Comparison of ENCODE assay signal across 7 cellular contexts in genomic region chr15:58603927-58604326, GRCh38.
DNase-seq lines count a peak whose midpoint lies in the region; ATAC-seq, FAIRE-seq and TF ChIP-seq lines count a peak whose summit lies in the region.
"Not testable (repeated sequence)": the region's sequence is repeated elsewhere in the genome, so short reads cannot be mapped to it uniquely, and the experiment has no call there.

No MANE protein-coding gene starts in this region.

- H2AFZ ChIP-seq in PC-3 (ENCODE audit: low read length); hepatocyte: not testable (repeated sequence)

- WGBS in hepatocyte (ENCODE audit: low lambda C conversion rate, missing lambda C conversion rate), result 91% methylated on average over 8 of the region's 8 CpGs
- WGBS in pancreas, 2 donors, result 67 to 79% methylated on average over 8 of the region's 8 CpGs

- peaks cover 17% of the 10 kb centered on the region for H3K4me1 ChIP-seq in Caco-2
- H3K4me1 ChIP-seq in PC-3 (ENCODE audit: insufficient read depth, low read length), result peaks cover 29% of the 10 kb centered on the region
- not testable (repeated sequence) for H3K4me1 ChIP-seq in hepatocyte (ENCODE audit: insufficient read depth); pancreas

- H3K36me3 ChIP-seq in Caco-2 (ENCODE audit: control insufficient read depth, insufficient read depth, low read length); PC-3 (ENCODE audit: low read depth, low read length); hepatocyte (replicated peaks; ENCODE audit: insufficient read depth, low read depth); pancreas: not testable (repeated sequence)
- H3K36me3 ChIP-seq in WERI-Rb-1, result peaks cover 20% of the 10 kb centered on the region

- BruUV-seq in Caco-2 (replicated peaks; lab: Mats Ljungman, UMichigan), result TSS peak; percentile 87
- BruUV-seq in PC-3 (replicated peaks; lab: Mats Ljungman, UMichigan), result TSS peak; percentile 56

- POLR2A ChIA-PET in Caco-2 (lab: Charles Lee), result interaction anchor here (0.5 to 1.1 kb wide), 4 partner anchors 38 to 167 kb away, joined by 3 to 6 read pairs (median 4); partner anchors contain the start of gene MINDY2
- POLR2A ChIA-PET in PC-3 (lab: Charles Lee; ENCODE audit: unreplicated experiment), result interaction anchor here (0.6 kb wide), 1 partner anchor 70 kb away, joined by 3 read pairs; no protein-coding TSS in a partner anchor

- H4K20me1 ChIP-seq in PC-3 (ENCODE audit: low read length); hepatocyte (ENCODE audit: insufficient read depth, poor library complexity, severe bottlenecking): not testable (repeated sequence)

- not testable (repeated sequence) for H3K4me3 ChIP-seq in Caco-2 (ENCODE audit: low read depth, low read length); PC-3 (ENCODE audit: low read length); WERI-Rb-1 (ENCODE audit: low read depth, low read length); hepatocyte; pancreas

- H3K9ac ChIP-seq in PC-3 (ENCODE audit: low read length), result peak overlapping the region; percentile 34; the same call in 1 of the 2 replicates

- not testable (repeated sequence) for FAIRE-seq in pancreas (lab: Jason Lieb, UNC)

- H3K79me2 ChIP-seq in PC-3 (ENCODE audit: low read length); hepatocyte: not testable (repeated sequence)

- H3K4me3 Mint-ChIP-seq in Caco-2 (ENCODE audit: unreplicated experiment), result peak overlapping the region; percentile 17
- H3K4me3 Mint-ChIP-seq in type B pancreatic cell, result not testable (repeated sequence)

- not testable (repeated sequence) for H3K9me3 Mint-ChIP-seq in Caco-2 (ENCODE audit: unreplicated experiment); type B pancreatic cell

- not testable (repeated sequence) for TF ChIP-seq CTCF in Caco-2 (IDR thresholded peaks at IDR 0.05; ENCODE audit: insufficient read depth in 1 of 2, low read depth in 1 of 2, low read length in 1 of 2, severe bottlenecking in 1 of 2, unreplicated experiment in 1 of 2); PC-3 (conservative IDR thresholded peaks at IDR 0.05; ENCODE audit: low read depth, low read length); WERI-Rb-1 (IDR thresholded peaks at IDR 0.05; ENCODE audit: low read depth, low read length); hepatocyte (IDR thresholded peaks at IDR 0.05; ENCODE audit: poor library complexity); pancreas (IDR thresholded peaks at IDR 0.05); type B pancreatic cell (conservative IDR thresholded peaks at IDR 0.05)

- CTCF ChIA-PET in Caco-2 (lab: Charles Lee) (interaction anchor here (0.6 to 1.6 kb wide), 7 partner anchors 14 to 376 kb away, joined by 3 to 7 read pairs (median 4); partner anchors contain the start of genes ADAM10 and MINDY2), PC-3 (lab: Charles Lee) (interaction anchor here (0.6 kb wide), 1 partner anchor 334 kb away, joined by 5 read pairs; no protein-coding TSS in a partner anchor)

- intact Hi-C loops in Caco-2 (cut with micrococcal nuclease; ENCODE audit: unreplicated experiment), result loop anchor here (1.0 to 5.0 kb wide), 3 partner anchors 14 to 137 kb away; no protein-coding TSS in a partner anchor
- intact Hi-C loops in PC-3 (cut with micrococcal nuclease), result loop anchor here (10.0 kb wide), 2 partner anchors 239 to 329 kb away; no protein-coding TSS in a partner anchor
- intact Hi-C loops in pancreas (cut with DNase I), result not testable (repeated sequence)

- not testable (repeated sequence) for H3F3A ChIP-seq in PC-3 (ENCODE audit: low read length, unreplicated experiment)

- H3K4me1 Mint-ChIP-seq in Caco-2 (ENCODE audit: low read depth, unreplicated experiment), result peaks cover 23% of the 10 kb centered on the region
- H3K4me1 Mint-ChIP-seq in type B pancreatic cell (ENCODE audit: unreplicated experiment), result not testable (repeated sequence)

- H3K9me3 ChIP-seq in Caco-2; PC-3 (ENCODE audit: low read length); WERI-Rb-1 (ENCODE audit: severe bottlenecking); hepatocyte (ENCODE audit: low read depth); pancreas: not testable (repeated sequence)

- H3K9me2 ChIP-seq in PC-3 (replicated peaks; ENCODE audit: low read length); hepatocyte (replicated peaks; ENCODE audit: insufficient read depth): not testable (repeated sequence)

- H3K27me3 Mint-ChIP-seq in Caco-2 (ENCODE audit: insufficient read depth, unreplicated experiment); type B pancreatic cell: not testable (repeated sequence)

- H3K27me3 ChIP-seq in Caco-2 (replicated peaks; ENCODE audit: control insufficient read depth, insufficient read depth, low read length); PC-3 (ENCODE audit: low read length); WERI-Rb-1 (ENCODE audit: insufficient read depth, low read depth, severe bottlenecking); hepatocyte; pancreas: not testable (repeated sequence)

- H3K36me3 Mint-ChIP-seq in Caco-2 (ENCODE audit: insufficient read depth, unreplicated experiment) (peaks cover 15% of the 10 kb centered on the region), type B pancreatic cell (peaks cover 60% of the 10 kb centered on the region)

- peak overlapping the region; percentile 44; the same call in 1 of the 2 replicates for H3K4me2 ChIP-seq in PC-3 (ENCODE audit: low read length)
- not testable (repeated sequence) for H3K4me2 ChIP-seq in hepatocyte

- peak overlapping the region; percentile 60 for H3K27ac Mint-ChIP-seq in Caco-2 (ENCODE audit: unreplicated experiment)
- H3K27ac Mint-ChIP-seq in type B pancreatic cell, result peak overlapping the region; percentile 89

- not testable (repeated sequence) for ATAC-seq in PC-3
- ATAC-seq in pancreas, result peak in 2 of 4 donors; percentile 19 to 23

- peak overlapping the region; percentile 90 for H3K27ac ChIP-seq in PC-3 (ENCODE audit: low read length)
- H3K27ac ChIP-seq in WERI-Rb-1, result not testable (repeated sequence)
- peak overlapping the region; percentile 83 for H3K27ac ChIP-seq in epithelial cell of prostate
- H3K27ac ChIP-seq in hepatocyte, result peak overlapping the region; percentile 51
- peak overlapping the region; percentile 35 to 67 (median 54) for H3K27ac ChIP-seq in pancreas

- DNase-seq in Caco-2; PC-3; epithelial cell of prostate (ENCODE audit: low read depth, low spot score); hepatocyte (ENCODE audit: low spot score); pancreas; type B pancreatic cell (ENCODE audit: extremely low spot score, unreplicated experiment): not testable (repeated sequence)
- DNase-seq in WERI-Rb-1, result peak; percentile 25
